Comparison of ENCODE assay signal across 1 cellular context in genomic region chr1:40691538-40692428, GRCh38.
TF ChIP-seq lines count a peak whose summit lies in the region.

NFYC (plus strand) TSS chr1:40691704; CDS start chr1:40738844, 47,140 bp downstream.

TF ChIP-seq in HepG2, 621 proteins besides CTCF, POLR2A, EP300 and RAD21 (continued from another document and continues in another):
- TF ChIP-seq HNF1A (IDR thresholded peaks at IDR 0.05; ENCODE audit: low read depth) (no peak), HNF1A (CRISPR knock-in tag; IDR thresholded peaks at IDR 0.05; ENCODE audit: borderline replicate concordance) (peak; percentile 85; the same call in 1 of the 2 replicates), TSC22D2 (CRISPR knock-in tag; IDR thresholded peaks at IDR 0.05; ENCODE audit: borderline replicate concordance) (peak; percentile 4; the same call in 1 of the 2 replicates), SOX6 (IDR thresholded peaks at IDR 0.05) (no peak), SOX6 (CRISPR knock-in tag; IDR thresholded peaks at IDR 0.05) (peak; percentile 72), KAT2B (IDR thresholded peaks at IDR 0.05; ENCODE audit: borderline replicate concordance, low read depth, low read length) (no peak), MIER2 (CRISPR knock-in tag; IDR thresholded peaks at IDR 0.05) (no peak), CAMTA2 (CRISPR knock-in tag; IDR thresholded peaks at IDR 0.05; ENCODE audit: borderline replicate concordance) (peak; percentile 32; the same call in 1 of the 2 replicates), ZNF468 (CRISPR knock-in tag; IDR thresholded peaks at IDR 0.05) (peak; percentile 96), NFAT5 (CRISPR knock-in tag; IDR thresholded peaks at IDR 0.05) (no peak; the same call in 1 of the 2 replicates), FOXP1 (IDR thresholded peaks at IDR 0.05) (no peak), FOXP1 (CRISPR knock-in tag; IDR thresholded peaks at IDR 0.05) (no peak), THRA (CRISPR knock-in tag; IDR thresholded peaks at IDR 0.05; ENCODE audit: borderline replicate concordance) (peak; percentile 35; the same call in 1 of the 2 replicates), SKIL (CRISPR knock-in tag; IDR thresholded peaks at IDR 0.05; ENCODE audit: borderline replicate concordance) (no peak; the same call in 1 of the 2 replicates), PHF20 (CRISPR knock-in tag; IDR thresholded peaks at IDR 0.05) (peak; percentile 59; the same call in 1 of the 2 replicates), ZHX1 (CRISPR knock-in tag; IDR thresholded peaks at IDR 0.05; ENCODE audit: low read depth) (peak; percentile 91), ZNF564 (CRISPR knock-in tag; IDR thresholded peaks at IDR 0.05) (no peak), MTERF4 (CRISPR knock-in tag; IDR thresholded peaks at IDR 0.05) (peak; percentile 86), GLMP (CRISPR knock-in tag; IDR thresholded peaks at IDR 0.05; ENCODE audit: borderline replicate concordance) (no peak), TBL1XR1 (IDR thresholded peaks at IDR 0.05; ENCODE audit: borderline replicate concordance, low read length, partially characterized antibody) (peak; percentile 11), ZBTB20 (CRISPR knock-in tag; IDR thresholded peaks at IDR 0.05; ENCODE audit: borderline replicate concordance, low read depth) (peak; percentile 20; the same call in 1 of the 2 replicates), ETV5 (CRISPR knock-in tag; IDR thresholded peaks at IDR 0.05; ENCODE audit: borderline replicate concordance) (peak; percentile 24; the same call in 1 of the 2 replicates), TOPORS (CRISPR knock-in tag; IDR thresholded peaks at IDR 0.05) (no peak), GATAD1 (CRISPR knock-in tag; IDR thresholded peaks at IDR 0.05) (peak; percentile 71), IRX3 (CRISPR knock-in tag; IDR thresholded peaks at IDR 0.05; ENCODE audit: borderline replicate concordance, low read depth) (peak; percentile 78; the same call in 1 of the 2 replicates), KDM6A (CRISPR knock-in tag; IDR thresholded peaks at IDR 0.05; ENCODE audit: low read depth) (no peak), ZIK1 (CRISPR knock-in tag; IDR thresholded peaks at IDR 0.05; ENCODE audit: borderline replicate concordance, low read depth) (peak; percentile 95), ZNF773 (CRISPR knock-in tag; IDR thresholded peaks at IDR 0.05; ENCODE audit: borderline replicate concordance) (peak; percentile 91; the same call in 1 of the 2 replicates)
- TF ChIP-seq, protein P1, sequence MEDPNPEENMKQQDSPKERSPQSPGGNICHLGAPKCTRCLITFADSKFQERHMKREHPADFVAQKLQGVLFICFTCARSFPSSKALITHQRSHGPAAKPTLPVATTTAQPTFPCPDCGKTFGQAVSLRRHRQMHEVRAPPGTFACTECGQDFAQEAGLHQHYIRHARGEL (CRISPR knock-in tag; IDR thresholded peaks at IDR 0.05), result 0 out of 2 replicates have a peak, but pooled peaks have one; percentile 73
- TF ChIP-seq, protein P2, sequence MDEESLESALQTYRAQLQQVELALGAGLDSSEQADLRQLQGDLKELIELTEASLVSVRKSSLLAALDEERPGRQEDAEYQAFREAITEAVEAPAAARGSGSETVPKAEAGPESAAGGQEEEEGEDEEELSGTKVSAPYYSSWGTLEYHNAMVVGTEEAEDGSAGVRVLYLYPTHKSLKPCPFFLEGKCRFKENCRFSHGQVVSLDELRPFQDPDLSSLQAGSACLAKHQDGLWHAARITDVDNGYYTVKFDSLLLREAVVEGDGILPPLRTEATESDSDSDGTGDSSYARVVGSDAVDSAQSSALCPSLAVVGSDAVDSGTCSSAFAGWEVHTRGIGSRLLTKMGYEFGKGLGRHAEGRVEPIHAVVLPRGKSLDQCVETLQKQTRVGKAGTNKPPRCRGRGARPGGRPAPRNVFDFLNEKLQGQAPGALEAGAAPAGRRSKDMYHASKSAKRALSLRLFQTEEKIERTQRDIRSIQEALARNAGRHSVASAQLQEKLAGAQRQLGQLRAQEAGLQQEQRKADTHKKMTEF (CRISPR knock-in tag; IDR thresholded peaks at IDR 0.05), result peak; percentile 97
- TF ChIP-seq, protein P3, sequence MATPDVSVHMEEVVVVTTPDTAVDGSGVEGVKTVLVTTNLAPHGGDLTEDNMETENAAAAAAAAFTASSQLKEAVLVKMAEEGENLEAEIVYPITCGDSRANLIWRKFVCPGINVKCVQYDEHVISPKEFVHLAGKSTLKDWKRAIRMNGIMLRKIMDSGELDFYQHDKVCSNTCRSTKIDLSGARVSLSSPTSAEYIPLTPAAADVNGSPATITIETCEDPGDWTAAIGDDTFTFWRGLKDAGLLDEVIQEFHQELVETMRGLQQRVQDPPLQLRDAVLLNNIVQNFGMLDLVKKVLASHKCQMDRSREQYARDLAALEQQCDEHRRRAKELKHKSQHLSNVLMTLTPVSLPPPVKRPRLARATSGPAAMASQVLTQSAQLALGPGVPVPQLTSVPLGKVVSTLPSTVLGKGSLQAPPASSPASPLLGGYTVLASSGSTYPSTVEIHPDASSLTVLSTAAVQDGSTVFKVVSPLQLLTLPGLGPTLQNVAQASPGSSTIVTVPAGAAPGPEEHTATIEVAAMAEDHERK (CRISPR knock-in tag; IDR thresholded peaks at IDR 0.05; ENCODE audit: low read depth), result no peak; the same call in 1 of the 2 replicates
